Comparison of ENCODE assay signal across 12 cellular contexts in the genomic region with DNA sequence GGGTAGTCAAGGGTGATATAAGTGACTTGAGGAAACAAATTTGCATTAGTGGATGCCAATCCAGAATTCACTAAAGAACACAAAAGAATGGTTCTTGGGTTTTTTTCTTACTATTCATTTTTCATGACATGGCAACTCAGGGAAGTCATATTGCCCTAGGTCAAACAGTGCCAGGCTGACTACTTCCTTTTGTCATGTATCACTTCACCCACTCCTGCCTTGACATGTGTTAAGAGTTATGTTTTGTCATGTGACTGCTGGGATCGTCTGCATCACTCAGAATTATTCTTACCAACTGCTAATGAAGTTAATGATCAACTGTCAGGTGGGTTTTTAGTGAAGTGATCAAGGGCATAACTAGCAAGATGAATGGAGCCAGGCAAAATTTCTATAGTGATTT.
DNase-seq lines count a peak whose midpoint lies in the region; ATAC-seq and TF ChIP-seq lines count a peak whose summit lies in the region.
"Had no signal": no experiment of that assay in that cellular context is flagged by ENCODE, and none has a peak within 500 bp of the region (broad histone marks: within the 10 kb centered on the region; RNA-seq: fewer than 3 reads in every experiment).

No MANE protein-coding gene starts in this region.

- H3K4ac ChIP-seq in IMR-90 (ENCODE audit: low read depth, low read length): no peak overlapping the region

- H4K8ac ChIP-seq in IMR-90 (ENCODE audit: low read depth in 2 of 2, low read length in 2 of 2): no peak overlapping the region

- H3K9me3 ChIP-seq in IMR-90 (ENCODE audit: control insufficient read depth, insufficient read depth, low read length) (no peaks in the 10 kb centered on the region), vagina (no peaks in the 10 kb centered on the region)

- TF ChIP-seq CTCF in IMR-90 (conservative IDR thresholded peaks at IDR 0.05; ENCODE audit: low read depth, low read length) (no peak), vagina (IDR thresholded peaks at IDR 0.05) (no peak)

- no CpG with 5 or more reads among the region's 1 CpG for WGBS in IMR-90 (ENCODE audit: extremely low coverage in 2 of 2, insufficient read length in 1 of 2), 2 experiments

- no peak overlapping the region for H3K56ac ChIP-seq in IMR-90 (ENCODE audit: extremely low read depth, insufficient read depth, low read length)

- H3K79me1 ChIP-seq in IMR-90 (ENCODE audit: low read depth in 1 of 2, low read length in 2 of 2): peaks cover 0 to 5% of the 10 kb centered on the region in 2 experiments; a peak in 1 of 4 replicates

- H3K36me3 ChIP-seq in IMR-90 (ENCODE audit: control insufficient read depth, insufficient read depth, low read length): no peaks in the 10 kb centered on the region
- H3K36me3 ChIP-seq in vagina: peaks cover 0 to 2% of the 10 kb centered on the region in 2 donors

- H3K9me1 ChIP-seq in IMR-90 (ENCODE audit: insufficient read depth, low read length): peaks cover 2% of the 10 kb centered on the region; the same call in 1 of the 2 replicates

- DNase-seq in activated T-cell treated with anti-CD3 and anti-CD28 coated beads, Interleukin-2, amount 50 U/mL, for 72 hours: no peak
- DNase-seq in activated T-cell treated with anti-CD3 and anti-CD28 coated beads for 4 hours (no peak), IMR-90 (no peak), epithelial cell of prostate (ENCODE audit: low read depth, low spot score) (no peak), SW480 (ENCODE audit: low spot score) (no peak), vagina (ENCODE audit: extremely low spot score in 2 of 2) (no peak)
- no peak for DNase-seq in stimulated activated naive B cell treated with anti-CD40 and anti-IgM and Interleukin-4, amounts not matched to agents 10 μg/mL and 1 μg/mL and 100 μg/mL, for 72 hours
- DNase-seq in activated effector memory CD4-positive, alpha-beta T cell treated with anti-CD3 and anti-CD28 coated beads, Interleukin-2, amount 50 U/mL, for 16 hours: no peak
- DNase-seq: H9, Kasumi-1, naive B cell, OCI-M1 had no signal

- peaks cover 5 to 10% of the 10 kb centered on the region in 2 donors for H3K36me3 Mint-ChIP-seq in activated T-cell treated with anti-CD3 and anti-CD28 coated beads, Interleukin-2, amount 50 U/mL, for 72 hours (ENCODE audit: insufficient read depth in 2 of 2)
- peaks cover 17 to 32% of the 10 kb centered on the region in 2 donors for H3K36me3 Mint-ChIP-seq in stimulated activated naive B cell treated with anti-CD40 and anti-IgM and Interleukin-4, amounts not matched to agents 10 μg/mL and 1 μg/mL and 100 μg/mL, for 72 hours

- dilution Hi-C loops in IMR-90 (cut with HindIII; ENCODE audit: low sequenced_read_pairs, unreplicated experiment): no loop called here

- H3K4me1 ChIP-seq in IMR-90 (ENCODE audit: control insufficient read depth, insufficient read depth, low read length) (peaks cover 5% of the 10 kb centered on the region), vagina (no peaks in the 10 kb centered on the region)

- no peak overlapping the region for H4K5ac ChIP-seq in IMR-90 (ENCODE audit: low read depth, low read length)

- in situ Hi-C loops in IMR-90 (cut with MboI; ENCODE audit: low sequenced_read_pairs): no loop called here

- no peak overlapping the region for H3K23ac ChIP-seq in IMR-90 (ENCODE audit: low read depth, low read length)

- ATAC-seq in activated T-cell treated with anti-CD3 and anti-CD28 coated beads, Interleukin-2, amount 50 U/mL, for 72 hours (replicated peaks in 1 of 2): peak in 1 of 2 donors; percentile 69
- ATAC-seq in IMR-90 (ENCODE audit: low read depth): peak; percentile 11; the same call in 1 of the 2 replicates
- ATAC-seq in stimulated activated naive B cell treated with anti-CD40 and anti-IgM and Interleukin-4, amounts not matched to agents 10 μg/mL and 1 μg/mL and 100 μg/mL, for 72 hours (replicated peaks): peak; percentile 49 to 57

- no peak overlapping the region for H3K9ac ChIP-seq in IMR-90 (ENCODE audit: low read depth, low read length)

- H3K4me1 Mint-ChIP-seq in activated T-cell treated with anti-CD3 and anti-CD28 coated beads, Interleukin-2, amount 50 U/mL, for 72 hours (ENCODE audit: low read depth): peaks cover 32% of the 10 kb centered on the region
- peaks cover 0 to 2% of the 10 kb centered on the region in 2 donors for H3K4me1 Mint-ChIP-seq in stimulated activated naive B cell treated with anti-CD40 and anti-IgM and Interleukin-4, amounts not matched to agents 10 μg/mL and 1 μg/mL and 100 μg/mL, for 72 hours
- H3K4me1 Mint-ChIP-seq: H9 had no signal

- H3K4me3 Mint-ChIP-seq in activated T-cell treated with anti-CD3 and anti-CD28 coated beads, Interleukin-2, amount 50 U/mL, for 72 hours: peak overlapping the region in 1 of 2 donors; percentile 25
- H3K4me3 Mint-ChIP-seq in stimulated activated naive B cell treated with anti-CD40 and anti-IgM and Interleukin-4, amounts not matched to agents 10 μg/mL and 1 μg/mL and 100 μg/mL, for 72 hours: no peak overlapping the region
- H3K4me3 Mint-ChIP-seq: H9, naive B cell had no signal

- no peak overlapping the region for H2BK120ac ChIP-seq in IMR-90 (ENCODE audit: low read depth, low read length)

- H3K4me2 ChIP-seq in IMR-90 (ENCODE audit: low read depth, low read length): no peak overlapping the region

- no peak overlapping the region for H2BK5ac ChIP-seq in IMR-90 (ENCODE audit: low read depth, low read length, poor library complexity, severe bottlenecking)

- no peak overlapping the region for H3K27ac ChIP-seq in IMR-90 (ENCODE audit: insufficient read depth, low read length)
- H3K27ac ChIP-seq in epithelial cell of prostate: peak overlapping the region; percentile 29
- H3K27ac ChIP-seq in vagina: no peak overlapping the region

- TF ChIP-seq RAD21 in IMR-90 (IDR thresholded peaks at IDR 0.05; ENCODE audit: low read length): no peak

- H4K20me1 ChIP-seq in IMR-90 (ENCODE audit: insufficient read depth, low read length): no peaks in the 10 kb centered on the region

- CTCF ChIA-PET in IMR-90 (lab: Yijun Ruan, JAX): no interaction called here

- POLR2A ChIA-PET in IMR-90 (lab: Charles Lee; ENCODE audit: unreplicated experiment): no interaction called here

- no peak overlapping the region for H2AFZ ChIP-seq in IMR-90 (replicated peaks; ENCODE audit: low read length, poor library complexity)

- H2AK5ac ChIP-seq in IMR-90 (ENCODE audit: low read depth, low read length): no peak overlapping the region

- H3K4me3 ChIP-seq in IMR-90 (ENCODE audit: insufficient read depth, low read depth, low read length) (no peak overlapping the region), vagina (no peak overlapping the region)

- no peak overlapping the region for H2BK15ac ChIP-seq in IMR-90 (ENCODE audit: low read depth, low read length)

- intact Hi-C loops in IMR-90 (cut with micrococcal nuclease) (no loop called here), vagina (cut with DNase I) (no loop called here)

- H3K27me3 ChIP-seq in IMR-90 (ENCODE audit: control insufficient read depth, insufficient read depth, low read length) (no peaks in the 10 kb centered on the region), vagina (no peaks in the 10 kb centered on the region)

- H3K27ac Mint-ChIP-seq in activated T-cell treated with anti-CD3 and anti-CD28 coated beads, Interleukin-2, amount 50 U/mL, for 72 hours: peak overlapping the region; percentile 86
- peak overlapping the region; percentile 66 for H3K27ac Mint-ChIP-seq in stimulated activated naive B cell treated with anti-CD40 and anti-IgM and Interleukin-4, amounts not matched to agents 10 μg/mL and 1 μg/mL and 100 μg/mL, for 72 hours
- H3K27ac Mint-ChIP-seq: H9, naive B cell had no signal

- no peak overlapping the region for H2BK20ac ChIP-seq in IMR-90 (ENCODE audit: low read depth, low read length)

- H3K27me3 Mint-ChIP-seq in activated T-cell treated with anti-CD3 and anti-CD28 coated beads, Interleukin-2, amount 50 U/mL, for 72 hours (ENCODE audit: low read depth): no peaks in the 10 kb centered on the region
- no peaks in the 10 kb centered on the region for H3K27me3 Mint-ChIP-seq in stimulated activated naive B cell treated with anti-CD40 and anti-IgM and Interleukin-4, amounts not matched to agents 10 μg/mL and 1 μg/mL and 100 μg/mL, for 72 hours
- H3K27me3 Mint-ChIP-seq: naive B cell had no signal

- BruUV-seq in IMR-90 (replicated peaks; lab: Mats Ljungman, UMichigan): no TSS peak

- H3K18ac ChIP-seq in IMR-90 (ENCODE audit: low read depth, low read length): no peak overlapping the region; the same call in 1 of the 2 replicates

- H4K91ac ChIP-seq in IMR-90 (ENCODE audit: insufficient read depth, low read depth, low read length): no peak overlapping the region

- 0 out of 2 replicates have a peak overlapping the region, but pooled peaks have one; percentile 31 for H3K14ac ChIP-seq in IMR-90 (replicated peaks; ENCODE audit: low read depth, low read length)

- H3K9me3 Mint-ChIP-seq in activated T-cell treated with anti-CD3 and anti-CD28 coated beads, Interleukin-2, amount 50 U/mL, for 72 hours: peaks cover 0 to 1% of the 10 kb centered on the region in 2 donors
- peaks cover 0 to 1% of the 10 kb centered on the region in 2 donors for H3K9me3 Mint-ChIP-seq in stimulated activated naive B cell treated with anti-CD40 and anti-IgM and Interleukin-4, amounts not matched to agents 10 μg/mL and 1 μg/mL and 100 μg/mL, for 72 hours
- H3K9me3 Mint-ChIP-seq: H9 had no signal

- H2AK9ac ChIP-seq in IMR-90 (replicated peaks; ENCODE audit: low read depth, low read length, poor library complexity): no peak overlapping the region

- no peak for TF ChIP-seq POLR2A in IMR-90 (IDR thresholded peaks at IDR 0.05; ENCODE audit: low read depth, low read length)
- no peak for TF ChIP-seq POLR2A in vagina (IDR thresholded peaks at IDR 0.05)

TF ChIP-seq in IMR-90, 13 proteins besides CTCF, POLR2A, EP300 and RAD21:
- TF ChIP-seq CEBPB (IDR thresholded peaks at IDR 0.05; ENCODE audit: low read depth, low read length): no peak
- no peak for TF ChIP-seq BHLHE40 (IDR thresholded peaks at IDR 0.05; ENCODE audit: low read depth, low read length)
- no peak for TF ChIP-seq CHD1 (IDR thresholded peaks at IDR 0.05; ENCODE audit: low read depth, low read length)
- TF ChIP-seq, protein P1, sequence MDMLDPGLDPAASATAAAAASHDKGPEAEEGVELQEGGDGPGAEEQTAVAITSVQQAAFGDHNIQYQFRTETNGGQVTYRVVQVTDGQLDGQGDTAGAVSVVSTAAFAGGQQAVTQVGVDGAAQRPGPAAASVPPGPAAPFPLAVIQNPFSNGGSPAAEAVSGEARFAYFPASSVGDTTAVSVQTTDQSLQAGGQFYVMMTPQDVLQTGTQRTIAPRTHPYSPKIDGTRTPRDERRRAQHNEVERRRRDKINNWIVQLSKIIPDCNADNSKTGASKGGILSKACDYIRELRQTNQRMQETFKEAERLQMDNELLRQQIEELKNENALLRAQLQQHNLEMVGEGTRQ (IDR thresholded peaks at IDR 0.05; ENCODE audit: low read depth, low read length): no peak
